In genomic region chr1:192984058-192984457, GRCh38 we compare ENCODE assay signal across 18 cellular contexts.
DNase-seq lines count a peak whose midpoint lies in the region; ATAC-seq and TF ChIP-seq lines count a peak whose summit lies in the region.
"Had no signal": no experiment of that assay in that cellular context is flagged by ENCODE, and none has a peak within 500 bp of the region (broad histone marks: within the 10 kb centered on the region; RNA-seq: fewer than 3 reads in every experiment).

No MANE protein-coding gene starts in this region.

- H3K36me3 ChIP-seq in testis (ENCODE audit: low read depth, missing control alignments): no peaks in the 10 kb centered on the region

- H3K27me3 ChIP-seq in testis: no peaks in the 10 kb centered on the region

- peak; percentile 45 for ATAC-seq in GM18867 (IDR thresholded peaks at IDR 0.05; ENCODE audit: unreplicated experiment)
- peak; percentile 54 for ATAC-seq in HG02610 (IDR thresholded peaks at IDR 0.05; ENCODE audit: unreplicated experiment)
- ATAC-seq in activated T-helper 17 cell treated with anti-CD3 and anti-CD28 coated beads, Interleukin-2, amount 50 U/mL, for 72 hours (replicated peaks): peak; percentile 79
- ATAC-seq: right cardiac atrium had no signal

- no peak overlapping the region for H3K4me3 Mint-ChIP-seq in CD14-positive monocyte
- peak overlapping the region; percentile 69 for H3K4me3 Mint-ChIP-seq in activated T-helper 17 cell treated with anti-CD3 and anti-CD28 coated beads, Interleukin-2, amount 50 U/mL, for 72 hours
- H3K4me3 Mint-ChIP-seq: activated B cell treated with CpG ODN at 0.5 μM for 24 hours; dendritic cell treated with granulocyte-macrophage colony-stimulating factor and Interleukin-4, amounts not matched to agents 40 ng/mL and 50 ng/mL, for 4 days; IgD-negative memory B cell had no signal

- no peak overlapping the region for H3K4me3 ChIP-seq in testis

- no peak overlapping the region for H3K27ac ChIP-seq in testis
- H3K27ac ChIP-seq: RWPE1 had no signal

- peaks cover 9% of the 10 kb centered on the region for H3K4me1 Mint-ChIP-seq in CD14-positive monocyte
- peaks cover 45% of the 10 kb centered on the region for H3K4me1 Mint-ChIP-seq in activated T-helper 17 cell treated with anti-CD3 and anti-CD28 coated beads, Interleukin-2, amount 50 U/mL, for 72 hours
- H3K4me1 Mint-ChIP-seq: activated B cell treated with CpG ODN at 0.5 μM for 24 hours, IgD-negative memory B cell had no signal

- WGBS in testis, 2 donors: 65 to 90% methylated on average over 1 of the region's 1 CpG

- peaks cover 0 to 7% (median 0%) of the 10 kb centered on the region in 7 donors for H3K9me3 Mint-ChIP-seq in CD14-positive monocyte
- peaks cover 14% of the 10 kb centered on the region for H3K9me3 Mint-ChIP-seq in activated T-helper 17 cell treated with anti-CD3 and anti-CD28 coated beads, Interleukin-2, amount 50 U/mL, for 72 hours
- H3K9me3 Mint-ChIP-seq: activated B cell treated with CpG ODN at 0.5 μM for 24 hours; dendritic cell treated with granulocyte-macrophage colony-stimulating factor and Interleukin-4, amounts not matched to agents 40 ng/mL and 50 ng/mL, for 4 days; IgD-negative memory B cell had no signal

- DNase-seq in CD14-positive monocyte (ENCODE audit: low spot score): no peak
- no peak for DNase-seq in testis
- no peak for DNase-seq in DMS153 treated with DMSO at 0.1 percent for 48 hours (lab: John Stamatoyannopoulos, UW; ENCODE audit: unreplicated experiment)
- DNase-seq in NCI-H1092 treated with DMSO at 0.1 percent for 48 hours (lab: John Stamatoyannopoulos, UW): no peak
- DNase-seq in NCI-H1105 treated with DMSO at 0.1 percent for 48 hours (lab: John Stamatoyannopoulos, UW): no peak
- DNase-seq: activated B cell treated with CpG ODN at 0.5 μM for 24 hours; AML-193; islet precursor cell; NCI-H1092; NCI-H2171 treated with DMSO at 0.1 percent for 48 hours; right cardiac atrium; stimulated activated naive CD4-positive, alpha-beta T cell had no signal

- no peak for TF ChIP-seq CTCF in CD14-positive monocyte (IDR thresholded peaks at IDR 0.05)
- no peak for TF ChIP-seq CTCF in testis (IDR thresholded peaks at IDR 0.05)

- no peaks in the 10 kb centered on the region for H3K9me3 ChIP-seq in testis

- H3K4me1 ChIP-seq in testis: no peaks in the 10 kb centered on the region

- H3K27me3 Mint-ChIP-seq in CD14-positive monocyte (ENCODE audit: low read depth in 3 of 3): peaks cover 0 to 7% (median 2%) of the 10 kb centered on the region in 3 donors
- no peaks in the 10 kb centered on the region for H3K27me3 Mint-ChIP-seq in activated T-helper 17 cell treated with anti-CD3 and anti-CD28 coated beads, Interleukin-2, amount 50 U/mL, for 72 hours
- H3K27me3 Mint-ChIP-seq: activated B cell treated with CpG ODN at 0.5 μM for 24 hours; dendritic cell treated with granulocyte-macrophage colony-stimulating factor and Interleukin-4, amounts not matched to agents 40 ng/mL and 50 ng/mL, for 4 days; IgD-negative memory B cell had no signal

- TF ChIP-seq POLR2A in testis (IDR thresholded peaks at IDR 0.05): no peak

- H3K27ac Mint-ChIP-seq in CD14-positive monocyte: peak overlapping the region in 4 of 7 donors; percentile 8 to 73 (median 42)
- H3K27ac Mint-ChIP-seq in activated T-helper 17 cell treated with anti-CD3 and anti-CD28 coated beads, Interleukin-2, amount 50 U/mL, for 72 hours: peak overlapping the region; percentile 94
- H3K27ac Mint-ChIP-seq: activated B cell treated with CpG ODN at 0.5 μM for 24 hours; dendritic cell treated with granulocyte-macrophage colony-stimulating factor and Interleukin-4, amounts not matched to agents 40 ng/mL and 50 ng/mL, for 4 days; IgD-negative memory B cell had no signal

- H3K36me3 Mint-ChIP-seq in CD14-positive monocyte: peaks cover 0 to 3% of the 10 kb centered on the region in 2 donors
- H3K36me3 Mint-ChIP-seq in activated T-helper 17 cell treated with anti-CD3 and anti-CD28 coated beads, Interleukin-2, amount 50 U/mL, for 72 hours (ENCODE audit: low read depth): peaks cover 18% of the 10 kb centered on the region

- intact Hi-C loops in CD14-positive monocyte (cut with micrococcal nuclease) (no loop called here), testis (cut with DNase I; ENCODE audit: low total_unique reads) (no loop called here)
